1 cellular context compared by ENCODE assay signal in the genomic region with DNA sequence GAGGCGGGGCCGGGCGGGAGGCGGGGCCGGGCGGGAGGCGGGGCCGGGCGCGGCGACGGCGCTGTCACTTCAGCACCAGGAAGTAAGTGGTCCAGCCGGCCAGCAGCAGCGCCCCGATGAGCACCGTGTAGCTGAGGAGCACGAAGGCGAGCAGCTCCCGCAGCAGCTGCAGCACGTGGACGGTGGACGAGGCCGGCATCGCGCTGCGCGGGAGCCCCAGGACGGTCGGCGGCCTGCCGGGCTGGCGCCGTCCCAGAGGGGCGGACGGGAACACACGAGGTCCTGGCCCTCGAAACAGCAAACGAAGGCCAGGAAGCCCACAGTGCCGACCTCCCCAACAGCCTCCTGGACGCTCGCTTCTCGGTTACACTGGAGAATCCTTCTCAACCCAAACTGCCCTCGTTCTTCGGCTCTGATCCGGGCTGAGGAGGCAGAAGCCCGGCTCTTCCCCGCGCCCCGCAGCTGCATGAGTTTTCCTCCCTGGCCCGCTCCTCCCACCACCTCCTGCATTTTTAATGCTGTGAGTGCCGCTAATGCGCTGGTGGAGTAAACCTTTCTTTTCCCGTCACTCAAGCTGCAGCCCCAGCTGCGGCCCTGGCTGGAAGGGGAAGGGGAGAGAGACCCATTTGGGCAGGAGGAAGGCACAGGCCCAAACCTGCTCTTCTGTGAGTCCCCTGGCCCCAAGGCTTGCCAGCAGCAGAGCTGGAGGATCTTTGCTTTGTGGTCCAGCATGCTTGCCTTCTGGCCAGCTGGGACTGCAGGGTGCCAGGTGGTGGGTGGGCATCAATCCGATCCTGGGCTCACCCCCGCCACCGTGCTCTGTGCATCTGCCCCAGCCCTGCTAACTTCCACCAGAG.
A peak's percentile ranks its signal among the peaks of the same experiment; 100 is the strongest.
TF ChIP-seq lines count a peak whose summit lies in the region.

No MANE protein-coding gene starts in this region.

TF ChIP-seq in HepG2, 621 proteins besides CTCF, POLR2A, EP300 and RAD21 (continued from another document and continues in another):
- TF ChIP-seq, protein P1, sequence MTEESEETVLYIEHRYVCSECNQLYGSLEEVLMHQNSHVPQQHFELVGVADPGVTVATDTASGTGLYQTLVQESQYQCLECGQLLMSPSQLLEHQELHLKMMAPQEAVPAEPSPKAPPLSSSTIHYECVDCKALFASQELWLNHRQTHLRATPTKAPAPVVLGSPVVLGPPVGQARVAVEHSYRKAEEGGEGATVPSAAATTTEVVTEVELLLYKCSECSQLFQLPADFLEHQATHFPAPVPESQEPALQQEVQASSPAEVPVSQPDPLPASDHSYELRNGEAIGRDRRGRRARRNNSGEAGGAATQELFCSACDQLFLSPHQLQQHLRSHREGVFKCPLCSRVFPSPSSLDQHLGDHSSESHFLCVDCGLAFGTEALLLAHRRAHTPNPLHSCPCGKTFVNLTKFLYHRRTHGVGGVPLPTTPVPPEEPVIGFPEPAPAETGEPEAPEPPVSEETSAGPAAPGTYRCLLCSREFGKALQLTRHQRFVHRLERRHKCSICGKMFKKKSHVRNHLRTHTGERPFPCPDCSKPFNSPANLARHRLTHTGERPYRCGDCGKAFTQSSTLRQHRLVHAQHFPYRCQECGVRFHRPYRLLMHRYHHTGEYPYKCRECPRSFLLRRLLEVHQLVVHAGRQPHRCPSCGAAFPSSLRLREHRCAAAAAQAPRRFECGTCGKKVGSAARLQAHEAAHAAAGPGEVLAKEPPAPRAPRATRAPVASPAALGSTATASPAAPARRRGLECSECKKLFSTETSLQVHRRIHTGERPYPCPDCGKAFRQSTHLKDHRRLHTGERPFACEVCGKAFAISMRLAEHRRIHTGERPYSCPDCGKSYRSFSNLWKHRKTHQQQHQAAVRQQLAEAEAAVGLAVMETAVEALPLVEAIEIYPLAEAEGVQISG (CRISPR knock-in tag; IDR thresholded peaks at IDR 0.05): peak; percentile 48
- TF ChIP-seq MAFG (CRISPR knock-in tag; IDR thresholded peaks at IDR 0.05) (no peak), ZNF672 (CRISPR knock-in tag; IDR thresholded peaks at IDR 0.05) (no peak), NR0B2 (CRISPR knock-in tag; IDR thresholded peaks at IDR 0.05) (peak; percentile 96), NFE2L1 (CRISPR knock-in tag; IDR thresholded peaks at IDR 0.05; ENCODE audit: borderline replicate concordance) (peak; percentile 87; the same call in 1 of the 2 replicates), ZNF569 (CRISPR knock-in tag; IDR thresholded peaks at IDR 0.05; ENCODE audit: borderline replicate concordance) (no peak), FOXP4 (CRISPR knock-in tag; IDR thresholded peaks at IDR 0.05) (no peak), IRF1 (CRISPR knock-in tag; IDR thresholded peaks at IDR 0.05; ENCODE audit: low read depth) (0 out of 2 replicates have a peak, but pooled peaks have one; percentile 86), ZNF225 (CRISPR knock-in tag; IDR thresholded peaks at IDR 0.05) (peak; percentile 66; the same call in 1 of the 2 replicates), KMT2B (CRISPR knock-in tag; IDR thresholded peaks at IDR 0.05) (peak; percentile 54; the same call in 1 of the 2 replicates), FOXC1 (CRISPR knock-in tag; IDR thresholded peaks at IDR 0.05; ENCODE audit: borderline replicate concordance) (peak; percentile 55; the same call in 1 of the 2 replicates), ZFP37 (CRISPR knock-in tag; IDR thresholded peaks at IDR 0.05; ENCODE audit: borderline replicate concordance) (peak; percentile 97), AHR (CRISPR knock-in tag; IDR thresholded peaks at IDR 0.05) (peak; percentile 95; the same call in 1 of the 2 replicates), IRX3 (CRISPR knock-in tag; IDR thresholded peaks at IDR 0.05; ENCODE audit: borderline replicate concordance, low read depth) (peak; percentile 74; the same call in 1 of the 2 replicates), ZNF326 (CRISPR knock-in tag; IDR thresholded peaks at IDR 0.05; ENCODE audit: borderline replicate concordance) (no peak), NR1H2 (CRISPR knock-in tag; IDR thresholded peaks at IDR 0.05; ENCODE audit: borderline replicate concordance, low read depth) (peak; percentile 90; the same call in 1 of the 2 replicates), TEAD2 (CRISPR knock-in tag; IDR thresholded peaks at IDR 0.05) (peak; percentile 97), ATF3 (CRISPR knock-in tag; IDR thresholded peaks at IDR 0.05) (peak; percentile 60), ZNF609 (CRISPR knock-in tag; IDR thresholded peaks at IDR 0.05; ENCODE audit: borderline replicate concordance) (peak; percentile 24; the same call in 1 of the 2 replicates), ZNF282 (IDR thresholded peaks at IDR 0.05; ENCODE audit: partially characterized antibody) (no peak), SIN3A (IDR thresholded peaks at IDR 0.05; ENCODE audit: borderline replicate concordance, low read depth, low read length) (peak; percentile 76; the same call in 1 of the 2 replicates), ZNF616 (CRISPR knock-in tag; IDR thresholded peaks at IDR 0.05; ENCODE audit: low read depth) (peak; percentile 95; the same call in 1 of the 2 replicates), FOSL1 (CRISPR knock-in tag; IDR thresholded peaks at IDR 0.05; ENCODE audit: borderline replicate concordance) (peak; percentile 38; the same call in 1 of the 2 replicates), ZNF709 (CRISPR knock-in tag; IDR thresholded peaks at IDR 0.05) (peak; percentile 44; the same call in 1 of the 2 replicates), WIZ (CRISPR knock-in tag; IDR thresholded peaks at IDR 0.05) (peak; percentile 70; the same call in 1 of the 2 replicates), MBNL3 (CRISPR knock-in tag; conservative IDR thresholded peaks at IDR 0.05) (no peak), SRSF4 (IDR thresholded peaks at IDR 0.05; ENCODE audit: low read depth, low read length, poor library complexity, severe bottlenecking) (no peak), PAWR (CRISPR knock-in tag; IDR thresholded peaks at IDR 0.05; ENCODE audit: borderline replicate concordance) (no peak), ATF5 (CRISPR knock-in tag; IDR thresholded peaks at IDR 0.05; ENCODE audit: low read depth) (peak; percentile 89; the same call in 1 of the 2 replicates), ATF7-NPFF (CRISPR knock-in tag; IDR thresholded peaks at IDR 0.05; ENCODE audit: low read depth) (peak; percentile 88), ZNF746 (CRISPR knock-in tag; IDR thresholded peaks at IDR 0.05) (peak; percentile 62; the same call in 1 of the 2 replicates), ZNF138 (CRISPR knock-in tag; IDR thresholded peaks at IDR 0.05; ENCODE audit: low read depth) (peak; percentile 94; the same call in 1 of the 2 replicates), ZNF331 (CRISPR knock-in tag; IDR thresholded peaks at IDR 0.05) (peak; percentile 83), PHB2 (IDR thresholded peaks at IDR 0.05; ENCODE audit: partially characterized antibody) (no peak), TBL1XR1 (IDR thresholded peaks at IDR 0.05; ENCODE audit: borderline replicate concordance, low read length, partially characterized antibody) (no peak), JDP2 (CRISPR knock-in tag; IDR thresholded peaks at IDR 0.05; ENCODE audit: borderline replicate concordance) (peak; percentile 50; the same call in 1 of the 2 replicates), ZNF354B (CRISPR knock-in tag; IDR thresholded peaks at IDR 0.05) (no peak), SIN3B (IDR thresholded peaks at IDR 0.05; ENCODE audit: low read length) (no peak), RBM39 (IDR thresholded peaks at IDR 0.05; ENCODE audit: low read depth, low read length, poor library complexity, severe bottlenecking) (no peak), ZNF17 (CRISPR knock-in tag; IDR thresholded peaks at IDR 0.05) (no peak), HOXA9 (CRISPR knock-in tag; IDR thresholded peaks at IDR 0.05; ENCODE audit: borderline replicate concordance) (peak; percentile 85; the same call in 1 of the 2 replicates), TEAD3 (CRISPR knock-in tag; optimal IDR thresholded peaks at IDR 0.05; ENCODE audit: borderline replicate concordance) (peak; percentile 50)
- TF ChIP-seq, protein P2, sequence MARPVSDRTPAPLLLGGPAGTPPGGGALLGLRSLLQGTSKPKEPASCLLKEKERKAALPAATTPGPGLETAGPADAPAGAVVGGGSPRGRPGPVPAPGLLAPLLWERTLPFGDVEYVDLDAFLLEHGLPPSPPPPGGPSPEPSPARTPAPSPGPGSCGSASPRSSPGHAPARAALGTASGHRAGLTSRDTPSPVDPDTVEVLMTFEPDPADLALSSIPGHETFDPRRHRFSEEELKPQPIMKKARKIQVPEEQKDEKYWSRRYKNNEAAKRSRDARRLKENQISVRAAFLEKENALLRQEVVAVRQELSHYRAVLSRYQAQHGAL (CRISPR knock-in tag; IDR thresholded peaks at IDR 0.05; ENCODE audit: not compliant biosample characterization): peak; percentile 79
- TF ChIP-seq, protein P3, sequence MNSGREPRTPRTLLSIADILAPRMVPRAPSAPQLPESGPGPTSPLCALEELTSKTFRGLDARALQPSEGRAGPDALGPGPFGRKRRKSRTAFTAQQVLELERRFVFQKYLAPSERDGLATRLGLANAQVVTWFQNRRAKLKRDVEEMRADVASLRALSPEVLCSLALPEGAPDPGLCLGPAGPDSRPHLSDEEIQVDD (CRISPR knock-in tag; IDR thresholded peaks at IDR 0.05; ENCODE audit: borderline replicate concordance): peak; percentile 95; the same call in 1 of the 2 replicates
- TF ChIP-seq, protein P4, sequence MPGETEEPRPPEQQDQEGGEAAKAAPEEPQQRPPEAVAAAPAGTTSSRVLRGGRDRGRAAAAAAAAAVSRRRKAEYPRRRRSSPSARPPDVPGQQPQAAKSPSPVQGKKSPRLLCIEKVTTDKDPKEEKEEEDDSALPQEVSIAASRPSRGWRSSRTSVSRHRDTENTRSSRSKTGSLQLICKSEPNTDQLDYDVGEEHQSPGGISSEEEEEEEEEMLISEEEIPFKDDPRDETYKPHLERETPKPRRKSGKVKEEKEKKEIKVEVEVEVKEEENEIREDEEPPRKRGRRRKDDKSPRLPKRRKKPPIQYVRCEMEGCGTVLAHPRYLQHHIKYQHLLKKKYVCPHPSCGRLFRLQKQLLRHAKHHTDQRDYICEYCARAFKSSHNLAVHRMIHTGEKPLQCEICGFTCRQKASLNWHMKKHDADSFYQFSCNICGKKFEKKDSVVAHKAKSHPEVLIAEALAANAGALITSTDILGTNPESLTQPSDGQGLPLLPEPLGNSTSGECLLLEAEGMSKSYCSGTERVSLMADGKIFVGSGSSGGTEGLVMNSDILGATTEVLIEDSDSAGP (CRISPR knock-in tag; IDR thresholded peaks at IDR 0.05; ENCODE audit: borderline replicate concordance): peak; percentile 76; the same call in 1 of the 2 replicates
